Comparison of ENCODE assay signal across 23 cellular contexts in the genomic region with DNA sequence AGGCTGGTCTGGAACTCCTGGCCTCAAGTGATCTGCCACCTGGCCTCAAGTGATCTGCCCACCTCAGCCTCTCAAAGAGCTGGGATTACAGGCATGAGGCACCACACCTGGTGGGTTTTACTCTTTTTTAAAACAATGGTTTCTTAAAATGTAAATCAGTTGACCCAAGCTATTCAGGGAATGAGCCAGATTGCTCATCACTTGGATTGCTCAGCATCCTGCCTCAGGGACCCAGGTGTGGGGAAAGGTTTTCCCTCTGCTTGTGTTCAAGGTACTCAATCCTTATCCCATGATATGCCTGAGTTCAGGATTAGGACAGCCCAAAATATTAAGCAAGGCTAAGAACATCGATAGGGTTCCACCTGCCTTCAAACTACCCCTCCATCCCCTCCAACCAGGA.
"Had no signal": no experiment of that assay in that cellular context is flagged by ENCODE, and none has a peak within 500 bp of the region (broad histone marks: within the 10 kb centered on the region; RNA-seq: fewer than 3 reads in every experiment).

No MANE protein-coding gene starts in this region.

- H3K27ac ChIP-seq: coronary artery, psoas muscle, right atrium auricular region, tibial artery, vagina had no signal

- H3K9me3 ChIP-seq: pancreas, psoas muscle, right atrium auricular region, tibial artery, vagina had no signal

- ATAC-seq: activated T-cell treated with anti-CD3 and anti-CD28 coated beads, Interleukin-2, amount 50 U/mL, for 4 hours; left lobe of liver; natural killer cell treated with Interleukin-12 subunit alpha and Interleukin-12 subunit beta and Interleukin-15 and Interleukin-18, amount 100 ng/mL, for 72 hours; psoas muscle; stimulated activated naive CD8-positive, alpha-beta T cell treated with anti-CD3 and anti-CD28 coated beads, Interleukin-15, Interleukin-2, amounts not matched to agents 100 U/mL and 50 U/mL, for 24 hours; T-helper 17 cell had no signal

- H3K27me3 ChIP-seq: pancreas, right atrium auricular region, tibial artery, vagina had no signal

- H3K4me1 ChIP-seq: psoas muscle, right atrium auricular region, tibial artery had no signal

- DNase-seq: activated CD4-positive, alpha-beta T cell treated with anti-CD3 and anti-CD28 coated beads for 4 hours; activated CD4-positive, alpha-beta T cell treated with anti-CD3 and anti-CD28 coated beads, Interleukin-2, amount 50 U/mL, for 48 hours; activated CD4-positive, CD25-positive, alpha-beta regulatory T cell; activated CD8-positive, alpha-beta memory T cell treated with anti-CD3 and anti-CD28 coated beads, Interleukin-2, amount 50 U/mL, for 48 hours; activated naive CD4-positive, alpha-beta T cell treated with Interleukin-2 at 50 U/mL for 16 hours; activated naive CD8-positive, alpha-beta T cell treated with anti-CD3 and anti-CD28 coated beads for 36 hours; activated T-cell treated with anti-CD3 and anti-CD28 coated beads, Interleukin-2, amount 50 U/mL, for 4 hours; cerebellar nuclear complex; head of caudate nucleus; kidney; pancreas; psoas muscle; stimulated activated CD4-positive, alpha-beta T cell treated with anti-CD3 and anti-CD28 coated beads, Interleukin-4, amount 100 ng/mL, for 4 hours; stimulated activated naive CD8-positive, alpha-beta T cell treated with anti-CD3 and anti-CD28 coated beads, Interleukin-15, Interleukin-2, amounts not matched to agents 100 U/mL and 50 U/mL, for 24 hours; SW 1271; T-helper 17 cell; tibial artery had no signal

- H3K36me3 ChIP-seq: pancreas, right atrium auricular region, tibial artery, vagina had no signal

- H3K4me3 ChIP-seq: coronary artery, lung, pancreas, psoas muscle, right atrium auricular region, tibial artery, vagina had no signal
